ENCODE assay signal across 21 cellular contexts in the genomic region with DNA sequence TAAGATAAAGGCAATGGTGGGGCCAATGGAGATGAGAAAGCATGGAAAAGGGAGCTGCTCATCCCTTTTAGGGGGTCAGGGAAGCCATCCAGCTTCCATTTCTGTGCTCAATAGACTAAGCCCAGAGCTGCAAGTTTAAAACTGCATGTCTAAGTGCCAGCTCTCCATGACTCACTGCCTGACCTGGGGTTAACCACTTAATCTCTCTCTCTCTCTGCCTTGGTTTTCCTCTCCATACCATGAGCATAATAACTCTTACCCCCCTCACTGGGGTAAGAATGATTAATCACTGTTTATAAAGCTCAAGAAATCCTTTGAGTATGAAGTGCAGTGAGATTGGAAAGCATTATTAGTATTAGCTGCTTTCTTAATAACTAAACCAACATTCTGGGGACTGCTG.
DNase-seq lines count a peak whose midpoint lies in the region; ATAC-seq and TF ChIP-seq lines count a peak whose summit lies in the region.
"Had no signal": no experiment of that assay in that cellular context is flagged by ENCODE, and none has a peak within 500 bp of the region (broad histone marks: within the 10 kb centered on the region; RNA-seq: fewer than 3 reads in every experiment).

No MANE protein-coding gene starts in this region.

- H3K9me3 ChIP-seq in tibial nerve, result no peaks in the 10 kb centered on the region
- H3K9me3 ChIP-seq: stomach had no signal

- H3K36me3 Mint-ChIP-seq in Calu3 (ENCODE audit: insufficient read depth, unreplicated experiment), result no peaks in the 10 kb centered on the region
- H3K36me3 Mint-ChIP-seq in natural killer cell, result no peaks in the 10 kb centered on the region
- H3K36me3 Mint-ChIP-seq: activated naive CD4-positive, alpha-beta T cell treated with anti-CD3 and anti-CD28 coated beads, Interleukin-2, amount 10 ng/mL, durations not matched to agents 7 days and 5 days had no signal

- CTCF ChIA-PET in Calu3 (lab: Charles Lee), result interaction anchor here (0.7 kb wide), 1 partner anchor 52 kb away, joined by 3 read pairs; no protein-coding TSS in a partner anchor

- DNase-seq in Calu3 (peak; percentile 57), RKO (ENCODE audit: low spot score) (peak; percentile 29), epithelial cell of esophagus (ENCODE audit: low read depth) (peak; percentile 46), kidney tubule cell (ENCODE audit: low spot score) (peak; percentile 90), tibial nerve (ENCODE audit: low spot score in 2 of 2) (no peak), natural killer cell (no peak), GM19240 (ENCODE audit: insufficient read length, low spot score) (no peak)
- DNase-seq: activated CD4-positive, alpha-beta T cell treated with anti-CD3 and anti-CD28 coated beads for 48 hours; activated naive CD4-positive, alpha-beta T cell treated with anti-CD3 and anti-CD28 coated beads, Interleukin-2, amount 10 ng/mL, durations not matched to agents 7 days and 5 days; activated T-cell treated with anti-CD3 and anti-CD28 coated beads for 4 hours; GM23248; Karpas-422; mesendoderm; NCI-H1436; SHP77 treated with DMSO at 0.1 percent for 48 hours; stimulated activated CD4-positive, alpha-beta T cell treated with anti-CD3 and anti-CD28 coated beads, Interleukin-15, amount 100 ng/mL, for 24 hours; stomach had no signal

- no peak for TF ChIP-seq POLR2A in tibial nerve (IDR thresholded peaks at IDR 0.05)

- no peak overlapping the region for H3K4me3 Mint-ChIP-seq in Calu3 (ENCODE audit: low read depth, unreplicated experiment)
- no peak overlapping the region for H3K4me3 Mint-ChIP-seq in natural killer cell
- H3K4me3 Mint-ChIP-seq: activated naive CD4-positive, alpha-beta T cell treated with anti-CD3 and anti-CD28 coated beads, Interleukin-2, amount 10 ng/mL, durations not matched to agents 7 days and 5 days; nephron had no signal

- no peaks in the 10 kb centered on the region for H3K9me3 Mint-ChIP-seq in Calu3 (ENCODE audit: low read depth, unreplicated experiment)
- peaks cover 6 to 9% of the 10 kb centered on the region in 2 donors for H3K9me3 Mint-ChIP-seq in natural killer cell
- H3K9me3 Mint-ChIP-seq: nephron had no signal

- peak overlapping the region; percentile 37 for H3K27ac Mint-ChIP-seq in Calu3 (ENCODE audit: unreplicated experiment)
- H3K27ac Mint-ChIP-seq in natural killer cell, result no peak overlapping the region
- H3K27ac Mint-ChIP-seq: activated naive CD4-positive, alpha-beta T cell treated with anti-CD3 and anti-CD28 coated beads, Interleukin-2, amount 10 ng/mL, durations not matched to agents 7 days and 5 days; nephron had no signal

- TF ChIP-seq CTCF in Calu3 (IDR thresholded peaks at IDR 0.05; ENCODE audit: unreplicated experiment), result no peak
- TF ChIP-seq CTCF in epithelial cell of esophagus (IDR thresholded peaks at IDR 0.05; ENCODE audit: insufficient read depth, low read depth, low read length, missing control alignments), result no peak
- no peak for TF ChIP-seq CTCF in tibial nerve (IDR thresholded peaks at IDR 0.05)
- no peak for TF ChIP-seq CTCF in natural killer cell (IDR thresholded peaks at IDR 0.05)

- ATAC-seq in natural killer cell, result no peak
- no peak for ATAC-seq in GM21717 (IDR thresholded peaks at IDR 0.05; ENCODE audit: unreplicated experiment)
- ATAC-seq: GM12878 had no signal

- H3K27ac ChIP-seq in tibial nerve, result no peak overlapping the region
- H3K27ac ChIP-seq: cardiac muscle cell, GM23248, stomach had no signal

- H3K4me1 ChIP-seq in tibial nerve, result no peaks in the 10 kb centered on the region

- intact Hi-C loops in Calu3 (cut with micrococcal nuclease; ENCODE audit: unreplicated experiment), result no loop called here
- intact Hi-C loops in natural killer cell (cut with micrococcal nuclease), result no loop called here

- H3K4me1 Mint-ChIP-seq in Calu3 (ENCODE audit: low read depth, unreplicated experiment) (peaks cover 30% of the 10 kb centered on the region), natural killer cell (no peaks in the 10 kb centered on the region)
- H3K4me1 Mint-ChIP-seq: activated naive CD4-positive, alpha-beta T cell treated with anti-CD3 and anti-CD28 coated beads, Interleukin-2, amount 10 ng/mL, durations not matched to agents 7 days and 5 days; nephron had no signal

- BruUV-seq in Calu3 (replicated peaks; lab: Mats Ljungman, UMichigan), result no TSS peak

- no peaks in the 10 kb centered on the region for H3K36me3 ChIP-seq in tibial nerve
- H3K36me3 ChIP-seq: cardiac muscle cell, stomach had no signal

- H3K27me3 ChIP-seq in tibial nerve, result no peaks in the 10 kb centered on the region
- H3K27me3 ChIP-seq: cardiac muscle cell, stomach had no signal

- TF ChIP-seq EP300 in tibial nerve (IDR thresholded peaks at IDR 0.05), result no peak

- H3K4me3 ChIP-seq in epithelial cell of esophagus (ENCODE audit: low read length) (no peak overlapping the region), tibial nerve (no peak overlapping the region)
- H3K4me3 ChIP-seq: cardiac muscle cell, GM12878, GM23248, stomach had no signal

- H3K27me3 Mint-ChIP-seq in Calu3 (ENCODE audit: unreplicated experiment), result no peaks in the 10 kb centered on the region
- no peaks in the 10 kb centered on the region for H3K27me3 Mint-ChIP-seq in natural killer cell (ENCODE audit: low read depth in 2 of 2)
- H3K27me3 Mint-ChIP-seq: activated naive CD4-positive, alpha-beta T cell treated with anti-CD3 and anti-CD28 coated beads, Interleukin-2, amount 10 ng/mL, durations not matched to agents 7 days and 5 days had no signal

Comparison
In these comparisons a context has a peak if more than half of its experiments do, and no peak if none do; other contexts are left out.
1. DNase-seq: peak in Calu3 (single experiment), RKO (single experiment), epithelial cell of esophagus (single experiment) and kidney tubule cell (single experiment); none in tibial nerve (0 of 2), natural killer cell (single experiment) and GM19240 (single experiment).